ENCODE assay signal across 18 cellular contexts in genomic region chr6:34350937-34351217, GRCh38. TPM values are rescaled to one million over a fixed set of nuclear protein-coding genes. Genes with fewer than 3 reads are reported as not detected.
DNase-seq lines count a peak whose midpoint lies in the region; ATAC-seq and TF ChIP-seq lines count a peak whose summit lies in the region.
"Had no signal": no experiment of that assay in that cellular context is flagged by ENCODE, and none has a peak within 500 bp of the region (broad histone marks: within the 10 kb centered on the region; RNA-seq: fewer than 3 reads in every experiment).

No MANE protein-coding gene starts in this region.

- H3K36me3 Mint-ChIP-seq in WTC11: no peaks in the 10 kb centered on the region
- H3K36me3 Mint-ChIP-seq in mesothelial cell of epicardium: no peaks in the 10 kb centered on the region
- H3K36me3 Mint-ChIP-seq: IgD-negative memory B cell had no signal

- peak in 1 of 2 donors; percentile 15 for ATAC-seq in left cardiac atrium
- ATAC-seq in left ventricle myocardium superior: no peak
- no peak for ATAC-seq in WTC11
- no peak for ATAC-seq in HG03521 (IDR thresholded peaks at IDR 0.05; ENCODE audit: unreplicated experiment)

- DNase-seq in left cardiac atrium: peak; percentile 46
- DNase-seq in left ventricle myocardium superior: no peak
- DNase-seq in WTC11 (ENCODE audit: low spot score): no peak
- no peak for DNase-seq in mesothelial cell of epicardium (ENCODE audit: low spot score in 2 of 2, unreplicated experiment in 2 of 2)
- DNase-seq in NCI-H128 (lab: John Stamatoyannopoulos, UW; ENCODE audit: unreplicated experiment): no peak
- no peak for DNase-seq in NCI-H1694 treated with DMSO at 0.1 percent for 48 hours (lab: John Stamatoyannopoulos, UW)
- DNase-seq in NCI-H2029 (lab: John Stamatoyannopoulos, UW): no peak
- DNase-seq: 8988T; Caco-2; CD4-positive, alpha-beta T cell; GDM1; H7; NCI-H1092 treated with DMSO at 0.1 percent for 48 hours; NCI-H2107; NCI-H82; SHP77 had no signal

- H3K4me1 Mint-ChIP-seq in WTC11: no peaks in the 10 kb centered on the region
- H3K4me1 Mint-ChIP-seq in mesothelial cell of epicardium: peaks cover 17% of the 10 kb centered on the region

- H3K27me3 Mint-ChIP-seq in WTC11 (ENCODE audit: low read depth) (no peaks in the 10 kb centered on the region), mesothelial cell of epicardium (ENCODE audit: low read depth) (no peaks in the 10 kb centered on the region)
- H3K27me3 Mint-ChIP-seq: CD4-positive, alpha-beta T cell; IgD-negative memory B cell had no signal

- H3K27ac Mint-ChIP-seq in WTC11: peak overlapping the region; percentile 49; the same call in 1 of the 2 replicates
- peak overlapping the region; percentile 78 for H3K27ac Mint-ChIP-seq in mesothelial cell of epicardium
- H3K27ac Mint-ChIP-seq: CD4-positive, alpha-beta T cell; IgD-negative memory B cell had no signal

- CTCF ChIA-PET in WTC11 (lab: Charles Lee): interaction anchor here (0.5 to 0.6 kb wide), 2 partner anchors 9 to 73 kb away, joined by 4 to 5 read pairs; no protein-coding TSS in a partner anchor

- no peak overlapping the region for H3K4me3 Mint-ChIP-seq in WTC11
- no peak overlapping the region for H3K4me3 Mint-ChIP-seq in mesothelial cell of epicardium
- H3K4me3 Mint-ChIP-seq: CD4-positive, alpha-beta T cell; IgD-negative memory B cell had no signal

- H3K9me3 Mint-ChIP-seq in WTC11: no peaks in the 10 kb centered on the region
- H3K9me3 Mint-ChIP-seq in mesothelial cell of epicardium: no peaks in the 10 kb centered on the region
- H3K9me3 Mint-ChIP-seq: CD4-positive, alpha-beta T cell; IgD-negative memory B cell had no signal

- TF ChIP-seq CTCF in WTC11 (IDR thresholded peaks at IDR 0.05) (no peak), mesothelial cell of epicardium (IDR thresholded peaks at IDR 0.05; ENCODE audit: unreplicated experiment) (no peak)

- POLR2A ChIA-PET in WTC11 (lab: Charles Lee): interaction anchor here (0.7 kb wide), 1 partner anchor 160 kb away, joined by 6 read pairs; no protein-coding TSS in a partner anchor

- intact Hi-C loops in left cardiac atrium (cut with DNase I) (no loop called here), left ventricle myocardium superior (cut with micrococcal nuclease) (no loop called here)

TF ChIP-seq in WTC11, 78 proteins besides CTCF, POLR2A, EP300 and RAD21:
- TF ChIP-seq, protein P1, sequence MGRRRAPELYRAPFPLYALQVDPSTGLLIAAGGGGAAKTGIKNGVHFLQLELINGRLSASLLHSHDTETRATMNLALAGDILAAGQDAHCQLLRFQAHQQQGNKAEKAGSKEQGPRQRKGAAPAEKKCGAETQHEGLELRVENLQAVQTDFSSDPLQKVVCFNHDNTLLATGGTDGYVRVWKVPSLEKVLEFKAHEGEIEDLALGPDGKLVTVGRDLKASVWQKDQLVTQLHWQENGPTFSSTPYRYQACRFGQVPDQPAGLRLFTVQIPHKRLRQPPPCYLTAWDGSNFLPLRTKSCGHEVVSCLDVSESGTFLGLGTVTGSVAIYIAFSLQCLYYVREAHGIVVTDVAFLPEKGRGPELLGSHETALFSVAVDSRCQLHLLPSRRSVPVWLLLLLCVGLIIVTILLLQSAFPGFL (CRISPR knock-in tag; IDR thresholded peaks at IDR 0.05; ENCODE audit: borderline replicate concordance): no peak
- TF ChIP-seq ZNF263 (CRISPR knock-in tag; IDR thresholded peaks at IDR 0.05; ENCODE audit: low read depth): no peak
- no peak for TF ChIP-seq IRF2 (CRISPR knock-in tag; IDR thresholded peaks at IDR 0.05; ENCODE audit: borderline replicate concordance, low read depth)
- no peak for TF ChIP-seq ETV6 (CRISPR knock-in tag; IDR thresholded peaks at IDR 0.05)
- no peak for TF ChIP-seq FOXP1 (CRISPR knock-in tag; IDR thresholded peaks at IDR 0.05; ENCODE audit: borderline replicate concordance)

RNA-seq across cellular contexts. Expression of gene NUDT3, which starts 41.6 kb away (rescaled TPM):
- 10 to 100 TPM; 36.6 to 53.6 TPM for total RNA-seq in left cardiac atrium
- 59.3 TPM for total RNA-seq in left ventricle myocardium superior
- 24.6 to 30.0 TPM (median 24.8 TPM) in 3 replicates for total RNA-seq in WTC11 (2021)
- 32.7 to 33.3 TPM (median 33.2 TPM) in 3 replicates for total RNA-seq in mesothelial cell of epicardium
